Comparison of ENCODE assay signal across 21 cellular contexts in genomic region chr18:36050479-36050878, GRCh38.
"Had no signal": no experiment of that assay in that cellular context is flagged by ENCODE, and none has a peak within 500 bp of the region (broad histone marks: within the 10 kb centered on the region; RNA-seq: fewer than 3 reads in every experiment).

No MANE protein-coding gene starts in this region.

- H3K4me3 ChIP-seq: hepatocyte, spleen, testis, tibial nerve, upper lobe of right lung, vagina had no signal

- ATAC-seq: effector memory CD8-positive, alpha-beta T cell; natural killer cell; sciatic nerve; stimulated activated naive B cell treated with anti-CD40 and anti-IgM and Interleukin-4, amounts not matched to agents 10 μg/mL and 1 μg/mL and 100 μg/mL, for 72 hours; stimulated activated naive CD8-positive, alpha-beta T cell treated with anti-CD3 and anti-CD28 coated beads, Interleukin-15, amount 100 ng/mL, for 72 hours; upper lobe of right lung had no signal

- H3K9me3 Mint-ChIP-seq: effector memory CD8-positive, alpha-beta T cell had no signal

- DNase-seq: effector memory CD8-positive, alpha-beta T cell; erythroblast; foreskin melanocyte; head of caudate nucleus; kidney glomerular epithelial cell; natural killer cell; posterior cingulate gyrus; spleen; stimulated activated CD4-positive, alpha-beta T cell treated with anti-CD3 and anti-CD28 coated beads, Interleukin-15, amount 100 ng/mL, for 24 hours; stimulated activated CD4-positive, alpha-beta T cell treated with anti-CD3 and anti-CD28 coated beads, Interleukin-1b, Interleukin-23, amount 100 ng/mL, for 48 hours; stimulated activated CD4-positive, alpha-beta T cell treated with anti-CD3 and anti-CD28 coated beads, Interleukin-4, amount 100 ng/mL, for 24 hours; stimulated activated naive B cell treated with anti-CD40 and anti-IgM and Interleukin-4, amounts not matched to agents 10 μg/mL and 1 μg/mL and 100 μg/mL, for 72 hours; stimulated activated naive CD8-positive, alpha-beta T cell treated with anti-CD3 and anti-CD28 coated beads, Interleukin-15, amount 100 ng/mL, for 72 hours; testis; upper lobe of right lung had no signal

- H3K4me3 Mint-ChIP-seq: dendritic cell treated with granulocyte-macrophage colony-stimulating factor and Interleukin-4, amounts not matched to agents 40 ng/mL and 50 ng/mL, for 4 days; effector memory CD8-positive, alpha-beta T cell; natural killer cell; neural crest cell; stimulated activated naive B cell treated with anti-CD40 and anti-IgM and Interleukin-4, amounts not matched to agents 10 μg/mL and 1 μg/mL and 100 μg/mL, for 72 hours; stimulated activated naive CD8-positive, alpha-beta T cell treated with anti-CD3 and anti-CD28 coated beads, Interleukin-15, amount 100 ng/mL, for 72 hours had no signal

- H3K36me3 Mint-ChIP-seq: natural killer cell had no signal

- H3K27me3 Mint-ChIP-seq: dendritic cell treated with granulocyte-macrophage colony-stimulating factor and Interleukin-4, amounts not matched to agents 40 ng/mL and 50 ng/mL, for 4 days; effector memory CD8-positive, alpha-beta T cell; stimulated activated naive B cell treated with anti-CD40 and anti-IgM and Interleukin-4, amounts not matched to agents 10 μg/mL and 1 μg/mL and 100 μg/mL, for 72 hours; stimulated activated naive CD8-positive, alpha-beta T cell treated with anti-CD3 and anti-CD28 coated beads, Interleukin-15, amount 100 ng/mL, for 72 hours had no signal

- H3K27ac Mint-ChIP-seq: dendritic cell treated with granulocyte-macrophage colony-stimulating factor and Interleukin-4, amounts not matched to agents 40 ng/mL and 50 ng/mL, for 4 days; natural killer cell; stimulated activated naive B cell treated with anti-CD40 and anti-IgM and Interleukin-4, amounts not matched to agents 10 μg/mL and 1 μg/mL and 100 μg/mL, for 72 hours; stimulated activated naive CD8-positive, alpha-beta T cell treated with anti-CD3 and anti-CD28 coated beads, Interleukin-15, amount 100 ng/mL, for 72 hours had no signal
